ENCODE assay signal across 8 cellular contexts in the genomic region with DNA sequence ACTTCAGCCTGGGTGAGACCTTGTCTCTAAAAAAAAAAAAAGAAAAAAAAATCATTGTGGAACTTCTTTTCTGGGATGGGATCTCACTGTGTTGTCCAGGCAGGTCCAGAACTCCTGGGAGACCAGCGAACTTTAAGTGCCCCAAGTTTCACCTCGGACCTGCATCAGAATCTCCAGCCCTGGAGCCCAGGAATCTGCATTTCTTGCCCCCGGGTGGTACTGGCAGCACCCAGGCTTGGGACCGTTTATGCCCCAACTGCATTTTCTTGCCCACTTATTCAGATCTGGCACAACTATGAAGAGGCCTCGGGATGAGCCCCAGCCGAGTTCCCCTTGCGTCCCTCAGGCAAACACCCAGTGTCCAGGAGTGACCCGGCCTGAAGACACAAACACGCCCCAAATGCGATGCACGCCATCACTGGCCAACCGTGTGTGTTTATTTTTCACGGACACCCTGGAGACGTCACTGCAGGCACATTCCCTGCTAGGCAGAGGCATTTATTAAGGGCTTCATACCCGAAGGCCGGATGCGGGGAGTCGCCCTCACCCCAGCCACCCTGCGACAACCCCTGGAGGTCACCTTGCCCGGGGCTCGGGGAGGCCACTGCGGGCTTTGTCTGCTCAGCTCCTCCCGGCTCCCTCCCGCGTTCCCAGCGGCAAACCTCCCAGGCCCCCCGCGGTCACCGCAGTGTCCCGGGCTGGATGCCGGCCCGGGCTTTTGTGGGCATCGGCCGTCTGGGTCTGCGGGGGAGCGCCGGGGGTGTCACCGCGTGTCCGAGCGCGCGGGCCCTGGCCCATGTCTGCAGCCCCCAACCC. TPM values are rescaled to one million over a fixed set of nuclear protein-coding genes. Genes with fewer than 3 reads are reported as not detected.
A peak's percentile ranks its signal among the peaks of the same experiment; 100 is the strongest.
DNase-seq lines count a peak whose midpoint lies in the region; ATAC-seq and TF ChIP-seq lines count a peak whose summit lies in the region.

No MANE protein-coding gene starts in this region.

- H3K27ac Mint-ChIP-seq in chondrocyte (ENCODE audit: unreplicated experiment) = peak overlapping the region; percentile 57

- intact Hi-C loops in left colon (cut with DNase I, micrococcal nuclease) = no loop called here

- ATAC-seq in left colon = peak; percentile 45
- no peak for ATAC-seq in GM18909 (IDR thresholded peaks at IDR 0.05; ENCODE audit: poor library complexity, unreplicated experiment)
- ATAC-seq in HG03521 (IDR thresholded peaks at IDR 0.05; ENCODE audit: unreplicated experiment) = no peak

- peaks cover 7% of the 10 kb centered on the region for H3K4me1 Mint-ChIP-seq in chondrocyte (ENCODE audit: low read depth)

- peak overlapping the region; percentile 66 for H3K4me3 Mint-ChIP-seq in chondrocyte (ENCODE audit: unreplicated experiment)

- H3K27me3 Mint-ChIP-seq in chondrocyte (ENCODE audit: low read depth) = no peaks in the 10 kb centered on the region

- H3K27ac ChIP-seq in temporal lobe (ENCODE audit: low read depth, low read length) = peak overlapping the region; percentile 74

- H3K36me3 Mint-ChIP-seq in chondrocyte (ENCODE audit: low read depth) = no peaks in the 10 kb centered on the region

- DNase-seq in DMS 273 (lab: John Stamatoyannopoulos, UW; ENCODE audit: unreplicated experiment) (peak; percentile 66), DMS 273 treated with DMSO at 0.1 percent for 48 hours (lab: John Stamatoyannopoulos, UW) (no peak), NOMO-1 treated with dmso at 0.1 percent for 144 hours (lab: John Stamatoyannopoulos, UW; ENCODE audit: unreplicated experiment) (peak; percentile 0), chondrocyte (ENCODE audit: low spot score) (no peak), left colon (peak; percentile 70 to 71)

- H3K9me3 Mint-ChIP-seq in chondrocyte (ENCODE audit: low read depth) = no peaks in the 10 kb centered on the region

- no peak for TF ChIP-seq CTCF in chondrocyte (IDR thresholded peaks at IDR 0.05)

RNA-seq across cellular contexts. Expression of gene SPIRE2, which starts 0.7 kb away (rescaled TPM):
- total RNA-seq in chondrocyte (1.4 to 3.2 TPM (median 1.4 TPM) in 3 replicates), left colon (10 to 100 TPM; 70.2 to 97.7 TPM), temporal lobe (14.8 TPM)

RNA-seq across cellular contexts. Expression of gene FANCA, which starts 11.1 kb away (rescaled TPM):
- total RNA-seq in chondrocyte (5.9 to 20.2 TPM (median 6.5 TPM) in 3 replicates), left colon (10 to 100 TPM; 11.1 to 26.6 TPM), temporal lobe (6.1 TPM)

RNA-seq across cellular contexts. Expression of gene TCF25, which starts 45.8 kb away (rescaled TPM):
- total RNA-seq in chondrocyte = 200 to 237 TPM (median 212 TPM) in 3 replicates
- 100 to 1,000 TPM; 152 to 210 TPM for total RNA-seq in left colon
- 114 TPM for total RNA-seq in temporal lobe

Comparison
In these comparisons a context has a peak if more than half of its experiments do, and no peak if none do; other contexts are left out.
1. DNase-seq: peak in DMS 273 (single experiment), NOMO-1 treated with dmso at 0.1 percent for 144 hours (single experiment) and left colon (2 of 2); none in DMS 273 treated with DMSO at 0.1 percent for 48 hours (single experiment) and chondrocyte (single experiment).